16 cellular contexts compared by ENCODE assay signal in genomic region chr1:170250531-170251276, GRCh38.
"Had no signal": no experiment of that assay in that cellular context is flagged by ENCODE, and none has a peak within 500 bp of the region (broad histone marks: within the 10 kb centered on the region; RNA-seq: fewer than 3 reads in every experiment).

No MANE protein-coding gene starts in this region.

- H3K4me1 ChIP-seq: foreskin keratinocyte, sigmoid colon, stomach had no signal

- H3K36me3 ChIP-seq: neutrophil, sigmoid colon, stomach, thoracic aorta had no signal

- H3K4me3 ChIP-seq: hepatocyte, mucosa of descending colon, sigmoid colon, skin epidermis, stomach, thoracic aorta had no signal

- H3K27me3 ChIP-seq: foreskin keratinocyte, hepatocyte, neutrophil, sigmoid colon, stomach had no signal

- H3K4me2 ChIP-seq: hepatocyte had no signal

- H3K27ac ChIP-seq: foreskin keratinocyte, hepatocyte, neutrophil, sigmoid colon, skin epidermis, stomach, thoracic aorta had no signal

- H3K9me3 ChIP-seq: mucosa of descending colon, neutrophil, thoracic aorta had no signal

- H2AFZ ChIP-seq: hepatocyte had no signal

- ATAC-seq: effector memory CD8-positive, alpha-beta T cell; foreskin keratinocyte; left colon; mucosa of descending colon; naive thymus-derived CD8-positive, alpha-beta T cell had no signal

- FAIRE-seq: urothelium cell line had no signal

- H3K79me2 ChIP-seq: hepatocyte had no signal

- DNase-seq: effector memory CD8-positive, alpha-beta T cell; foreskin keratinocyte; head of caudate nucleus; left colon; naive thymus-derived CD8-positive, alpha-beta T cell; sigmoid colon; stimulated activated naive CD4-positive, alpha-beta T cell; stomach; substantia nigra; trophoblast cell had no signal
